17 cellular contexts compared by ENCODE assay signal in the genomic region with DNA sequence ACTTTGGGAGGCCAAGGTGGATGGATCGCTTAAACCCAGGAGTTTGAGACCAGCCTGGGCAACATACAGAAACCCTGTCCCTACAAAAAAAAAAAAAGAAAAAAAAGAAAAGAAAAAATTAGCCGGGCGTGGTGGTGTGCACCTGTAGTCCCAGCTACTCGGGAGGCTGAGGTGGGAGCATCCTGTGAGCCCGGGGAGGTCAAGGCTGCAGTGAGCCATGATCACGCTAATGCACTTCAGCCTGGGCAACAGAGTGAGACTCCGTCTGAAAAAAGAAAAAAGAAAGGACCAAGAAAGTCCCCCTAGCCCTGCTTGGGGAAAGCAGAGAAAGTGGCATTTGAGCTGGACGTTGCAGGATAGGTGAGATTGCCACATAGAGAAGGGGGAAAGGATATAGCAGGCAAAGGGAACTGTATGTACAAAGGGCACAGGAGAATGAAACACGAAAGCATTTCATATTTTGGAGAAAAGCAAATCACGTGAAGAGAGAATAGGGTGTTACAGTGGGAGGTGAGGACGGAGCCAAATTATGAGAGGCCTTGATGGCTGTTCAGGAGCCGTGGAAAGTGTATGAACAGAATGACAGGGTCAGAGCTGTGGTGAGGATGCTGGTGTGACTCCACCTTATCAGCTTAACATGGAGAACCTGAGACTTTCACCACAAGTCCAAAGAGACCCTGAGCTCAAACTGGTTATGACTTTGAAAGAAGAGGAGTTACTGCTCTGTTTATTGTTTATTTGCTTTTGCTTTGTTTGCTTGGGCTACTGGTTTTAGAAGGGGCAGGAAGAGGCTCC. TPM values are rescaled to one million over a fixed set of nuclear protein-coding genes. Genes with fewer than 3 reads are reported as not detected.
DNase-seq lines count a peak whose midpoint lies in the region; ATAC-seq and TF ChIP-seq lines count a peak whose summit lies in the region.
"Had no signal": no experiment of that assay in that cellular context is flagged by ENCODE, and none has a peak within 500 bp of the region (broad histone marks: within the 10 kb centered on the region; RNA-seq: fewer than 3 reads in every experiment).

No MANE protein-coding gene starts in this region.

- peaks cover 17% of the 10 kb centered on the region for H3K4me1 ChIP-seq in CD4-positive, CD25-positive, alpha-beta regulatory T cell (ENCODE audit: control insufficient read depth, insufficient read depth, low read length, poor library complexity, severe bottlenecking)
- H3K4me1 ChIP-seq in HEK293 (ENCODE audit: control insufficient read depth, insufficient read depth, low read length) (no peaks in the 10 kb centered on the region), mucosa of rectum (ENCODE audit: control insufficient read depth in 2 of 2, insufficient read depth in 2 of 2, low read length in 2 of 2) (peaks cover 11 to 32% of the 10 kb centered on the region in 2 donors), suprapubic skin (no peaks in the 10 kb centered on the region)

- 84% methylated on average over 12 of the region's 12 CpGs for WGBS in suprapubic skin

- no peak overlapping the region for H3K27ac ChIP-seq in CD4-positive, CD25-positive, alpha-beta regulatory T cell (ENCODE audit: insufficient read depth, low read length, poor library complexity, severe bottlenecking)
- no peak overlapping the region for H3K27ac ChIP-seq in HEK293 (ENCODE audit: extremely low read depth, low read depth, low read length)
- peak overlapping the region; percentile 9 to 53 for H3K27ac ChIP-seq in mucosa of rectum (ENCODE audit: low read depth in 2 of 2, low read length in 2 of 2)
- H3K27ac ChIP-seq in suprapubic skin = no peak overlapping the region
- H3K27ac ChIP-seq: Peyer's patch had no signal

- H3K27me3 Mint-ChIP-seq in CD4-positive, CD25-positive, alpha-beta regulatory T cell = no peaks in the 10 kb centered on the region
- H3K27me3 Mint-ChIP-seq in central memory CD8-positive, alpha-beta T cell = no peaks in the 10 kb centered on the region
- H3K27me3 Mint-ChIP-seq: B cell had no signal

- H3K27me3 ChIP-seq in CD4-positive, CD25-positive, alpha-beta regulatory T cell (ENCODE audit: control insufficient read depth, insufficient read depth, low read length) = no peaks in the 10 kb centered on the region
- H3K27me3 ChIP-seq in mucosa of rectum (ENCODE audit: control insufficient read depth in 2 of 2, insufficient read depth in 2 of 2, low read length in 2 of 2) = no peaks in the 10 kb centered on the region
- no peaks in the 10 kb centered on the region for H3K27me3 ChIP-seq in suprapubic skin
- H3K27me3 ChIP-seq: Peyer's patch had no signal

- no peak for TF ChIP-seq EP300 in suprapubic skin (IDR thresholded peaks at IDR 0.05)

- POLR2A ChIA-PET in HEK293 (lab: Yijun Ruan, JAX) = interaction anchor here (1.4 kb wide), 1 partner anchor 19 kb away, joined by 5 read pairs; the partner anchor contains the start of gene LRIG2

- H3K36me3 ChIP-seq in CD4-positive, CD25-positive, alpha-beta regulatory T cell (ENCODE audit: control insufficient read depth, insufficient read depth, low read length) = no peaks in the 10 kb centered on the region
- H3K36me3 ChIP-seq in HEK293 (ENCODE audit: control insufficient read depth in 2 of 2, insufficient read depth in 1 of 2, low read length in 2 of 2) = no peaks in the 10 kb centered on the region
- H3K36me3 ChIP-seq in mucosa of rectum (ENCODE audit: control insufficient read depth in 2 of 2, insufficient read depth in 2 of 2, low read length in 2 of 2) = no peaks in the 10 kb centered on the region
- H3K36me3 ChIP-seq in suprapubic skin = no peaks in the 10 kb centered on the region
- H3K36me3 ChIP-seq: Peyer's patch had no signal

- H3K4me3 Mint-ChIP-seq in CD4-positive, CD25-positive, alpha-beta regulatory T cell = peak overlapping the region in 1 of 4 donors; percentile 18
- no peak overlapping the region for H3K4me3 Mint-ChIP-seq in central memory CD8-positive, alpha-beta T cell
- H3K4me3 Mint-ChIP-seq: B cell; CD8-positive, alpha-beta T cell had no signal

- ATAC-seq in CD4-positive, CD25-positive, alpha-beta regulatory T cell (ENCODE audit: low read depth in 2 of 2) = no peak
- no peak for ATAC-seq in central memory CD8-positive, alpha-beta T cell (replicated peaks; ENCODE audit: extremely low read depth, poor library complexity, severe bottlenecking)
- ATAC-seq: CD8-positive, alpha-beta T cell; Right ventricle myocardium inferior had no signal

- no peak for DNase-seq in CD4-positive, CD25-positive, alpha-beta regulatory T cell
- DNase-seq in central memory CD8-positive, alpha-beta T cell (ENCODE audit: low spot score in 2 of 2) = no peak
- DNase-seq in NK-92 (lab: John Stamatoyannopoulos, UW; ENCODE audit: unreplicated experiment) = no peak
- DNase-seq in GM19238 (ENCODE audit: insufficient read length, low spot score) = no peak
- DNase-seq in suprapubic skin (ENCODE audit: low spot score in 2 of 2) = no peak
- DNase-seq: CD8-positive, alpha-beta T cell; Kasumi-1; NCI-H1105; NCI-H1694; NCI-H2107; NCI-H226; NCI-H524 treated with DMSO at 0.1 percent for 48 hours; Peyer's patch had no signal

- H3K4me3 ChIP-seq in CD4-positive, CD25-positive, alpha-beta regulatory T cell (ENCODE audit: low read depth, low read length) = no peak overlapping the region
- H3K4me3 ChIP-seq in HEK293 (ENCODE audit: low read depth, low read length) (no peak overlapping the region), mucosa of rectum (ENCODE audit: low read length in 2 of 2) (no peak overlapping the region), suprapubic skin (no peak overlapping the region)
- H3K4me3 ChIP-seq: Peyer's patch had no signal

- CTCF ChIA-PET in HEK293 (lab: Yijun Ruan, JAX) = interaction anchor here (0.6 to 1.9 kb wide), 5 partner anchors 11 to 338 kb away, joined by 3 to 11 read pairs (median 4); partner anchors contain the start of gene LRIG2

- no peak for TF ChIP-seq POLR2A in suprapubic skin (IDR thresholded peaks at IDR 0.05)

- no peak overlapping the region for H3K9ac ChIP-seq in mucosa of rectum (ENCODE audit: low read depth in 1 of 2, low read length in 2 of 2)

- H3K4me1 Mint-ChIP-seq in CD4-positive, CD25-positive, alpha-beta regulatory T cell = peaks cover 17 to 41% (median 35%) of the 10 kb centered on the region in 4 donors
- peaks cover 17% of the 10 kb centered on the region for H3K4me1 Mint-ChIP-seq in central memory CD8-positive, alpha-beta T cell

- H3K9me3 ChIP-seq in CD4-positive, CD25-positive, alpha-beta regulatory T cell (ENCODE audit: control insufficient read depth in 2 of 2, low read length in 2 of 2) = no peaks in the 10 kb centered on the region
- H3K9me3 ChIP-seq in HEK293 (ENCODE audit: control insufficient read depth, insufficient read depth, low read depth, low read length) = no peaks in the 10 kb centered on the region
- no peaks in the 10 kb centered on the region for H3K9me3 ChIP-seq in mucosa of rectum (ENCODE audit: control insufficient read depth in 2 of 2, low read length in 2 of 2)
- H3K9me3 ChIP-seq in suprapubic skin = no peaks in the 10 kb centered on the region
- H3K9me3 ChIP-seq: Peyer's patch had no signal

- peaks cover 0 to 1% (median 0%) of the 10 kb centered on the region in 7 donors for H3K9me3 Mint-ChIP-seq in CD4-positive, CD25-positive, alpha-beta regulatory T cell
- no peaks in the 10 kb centered on the region for H3K9me3 Mint-ChIP-seq in central memory CD8-positive, alpha-beta T cell
- H3K9me3 Mint-ChIP-seq: CD8-positive, alpha-beta T cell had no signal

- TF ChIP-seq CTCF in HEK293 (tag by site-specific recombination; IDR thresholded peaks at IDR 0.05) = no peak
- TF ChIP-seq CTCF in suprapubic skin (IDR thresholded peaks at IDR 0.05) = no peak

- H3K27ac Mint-ChIP-seq in CD4-positive, CD25-positive, alpha-beta regulatory T cell = peak overlapping the region in 2 of 3 donors; percentile 0 to 89
- H3K27ac Mint-ChIP-seq in central memory CD8-positive, alpha-beta T cell (ENCODE audit: low read depth) = peak overlapping the region; percentile 3
- H3K27ac Mint-ChIP-seq: B cell; CD8-positive, alpha-beta T cell had no signal

- H3K36me3 Mint-ChIP-seq in CD4-positive, CD25-positive, alpha-beta regulatory T cell = no peaks in the 10 kb centered on the region
- H3K36me3 Mint-ChIP-seq in central memory CD8-positive, alpha-beta T cell (ENCODE audit: insufficient read depth) = no peaks in the 10 kb centered on the region
- H3K36me3 Mint-ChIP-seq: CD8-positive, alpha-beta T cell had no signal

TF ChIP-seq in HEK293, 187 proteins besides CTCF, POLR2A, EP300 and RAD21:
- TF ChIP-seq PRDM1 (tag by site-specific recombination; IDR thresholded peaks at IDR 0.05) (peak; percentile 84), ZNF18 (tag by site-specific recombination; IDR thresholded peaks at IDR 0.05) (no peak)
TF ChIP-seq in HEK293: peak in this region for 1.

RNA-seq across cellular contexts. Expression of gene LRIG2, which starts 19.5 kb away (rescaled TPM):
- total RNA-seq in CD4-positive, CD25-positive, alpha-beta regulatory T cell = 31.1 TPM
- polyA plus RNA-seq in CD4-positive, CD25-positive, alpha-beta regulatory T cell = 1 to 10 TPM; 2.4 to 6.5 (median 4.5) TPM
- total RNA-seq in suprapubic skin = 10 to 100 TPM in 3 of 4 donors, 1 to 10 TPM in 1; 7.9 to 86.1 (median 22.0) TPM

Comparison
In these comparisons a context has a peak if more than half of its experiments do, and no peak if none do; other contexts are left out.
1. H3K27ac ChIP-seq: peak in mucosa of rectum (2 of 2); none in CD4-positive, CD25-positive, alpha-beta regulatory T cell (single experiment), HEK293 (single experiment) and suprapubic skin (single experiment).